In the genomic region with DNA sequence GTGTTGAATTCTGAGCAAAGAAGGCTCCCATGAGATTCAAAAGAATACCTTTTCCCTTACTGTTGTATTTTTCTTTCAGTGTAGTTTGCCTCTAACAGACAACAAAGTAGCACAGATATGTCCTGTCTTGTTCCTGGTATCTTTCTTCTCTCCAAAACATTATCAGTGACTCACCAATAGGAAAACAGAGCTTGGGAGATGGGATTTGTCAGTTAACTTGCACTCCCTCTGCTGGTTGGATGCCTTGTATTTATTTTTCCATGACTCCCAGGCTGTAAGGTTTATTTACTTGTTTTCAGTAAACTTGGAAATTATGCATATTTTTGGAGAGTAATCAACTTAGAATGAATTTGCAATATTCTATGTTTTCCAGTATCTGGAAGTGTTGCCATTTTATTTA, we compare ENCODE assay signal across 9 cellular contexts.
DNase-seq lines count a peak whose midpoint lies in the region; ATAC-seq and TF ChIP-seq lines count a peak whose summit lies in the region.
"Had no signal": no experiment of that assay in that cellular context is flagged by ENCODE, and none has a peak within 500 bp of the region (broad histone marks: within the 10 kb centered on the region; RNA-seq: fewer than 3 reads in every experiment).

No MANE protein-coding gene starts in this region.

- no peaks in the 10 kb centered on the region for H3K27me3 ChIP-seq in tibial artery
- H3K27me3 ChIP-seq: BLaER1 treated with 17β-estradiol and CSF1 and Interleukin-3, amounts not matched to agents 10 nM and 100 nM had no signal

- H3K27ac ChIP-seq in tibial artery: no peak overlapping the region
- H3K27ac ChIP-seq: BLaER1 treated with 17β-estradiol and CSF1 and Interleukin-3, amounts not matched to agents 10 nM and 100 nM had no signal

- DNase-seq in NCI-H146 (lab: John Stamatoyannopoulos, UW): peak; percentile 4
- no peak for DNase-seq in NCI-H146 treated with DMSO at 0.1 percent for 48 hours (lab: John Stamatoyannopoulos, UW; ENCODE audit: unreplicated experiment)
- peak; percentile 84 for DNase-seq in SW480 (ENCODE audit: low spot score)
- DNase-seq in glutamatergic neuron: no peak
- no peak for DNase-seq in tibial artery
- DNase-seq in NCI-H2081 treated with DMSO at 0.1 percent for 48 hours (lab: John Stamatoyannopoulos, UW): no peak
- no peak for DNase-seq in NCI-H345 (lab: John Stamatoyannopoulos, UW)

- no peak overlapping the region for H3K4me3 Mint-ChIP-seq in glutamatergic neuron (ENCODE audit: unreplicated experiment)

- intact Hi-C loops in tibial artery (cut with DNase I; ENCODE audit: low total_unique reads): no loop called here

- no peaks in the 10 kb centered on the region for H3K9me3 ChIP-seq in tibial artery
- H3K9me3 ChIP-seq: BLaER1 treated with 17β-estradiol and CSF1 and Interleukin-3, amounts not matched to agents 10 nM and 100 nM had no signal

- H3K4me1 ChIP-seq in tibial artery: no peaks in the 10 kb centered on the region

- H3K4me3 ChIP-seq in tibial artery: no peak overlapping the region
- H3K4me3 ChIP-seq: BLaER1 treated with 17β-estradiol and CSF1 and Interleukin-3, amounts not matched to agents 10 nM and 100 nM had no signal

- no peak overlapping the region for H3K27ac Mint-ChIP-seq in glutamatergic neuron (ENCODE audit: unreplicated experiment)

- ATAC-seq in GM18858 (IDR thresholded peaks at IDR 0.05; ENCODE audit: unreplicated experiment): no peak

- H3K36me3 ChIP-seq in tibial artery: no peaks in the 10 kb centered on the region
- H3K36me3 ChIP-seq: BLaER1 treated with 17β-estradiol and CSF1 and Interleukin-3, amounts not matched to agents 10 nM and 100 nM had no signal

- H3K36me3 Mint-ChIP-seq in glutamatergic neuron (ENCODE audit: unreplicated experiment): no peaks in the 10 kb centered on the region

- TF ChIP-seq CTCF in glutamatergic neuron (IDR thresholded peaks at IDR 0.05; ENCODE audit: partially characterized antibody, unreplicated experiment) (peak; percentile 40), tibial artery (IDR thresholded peaks at IDR 0.05) (peak; percentile 28 to 43)

- no peaks in the 10 kb centered on the region for H3K4me1 Mint-ChIP-seq in glutamatergic neuron (ENCODE audit: low read depth, unreplicated experiment)

- H3K27me3 Mint-ChIP-seq in glutamatergic neuron (ENCODE audit: unreplicated experiment): peaks cover 2% of the 10 kb centered on the region

- H3K9me3 Mint-ChIP-seq in glutamatergic neuron (ENCODE audit: unreplicated experiment): no peaks in the 10 kb centered on the region

Comparison
In these comparisons a context has a peak if more than half of its experiments do, and no peak if none do; other contexts are left out.
1. DNase-seq: peak in NCI-H146 (single experiment) and SW480 (single experiment); none in NCI-H146 treated with DMSO at 0.1 percent for 48 hours (single experiment), glutamatergic neuron (single experiment), tibial artery (0 of 2), NCI-H2081 treated with DMSO at 0.1 percent for 48 hours (single experiment) and NCI-H345 (single experiment).